ENCODE assay signal across 1 cellular context in genomic region chr19:46426506-46427162, GRCh38.
TF ChIP-seq lines count a peak whose summit lies in the region.

No MANE protein-coding gene starts in this region.

TF ChIP-seq in HepG2, 621 proteins besides CTCF, POLR2A, EP300 and RAD21 (continued from another document):
- TF ChIP-seq TFE3 (CRISPR knock-in tag; IDR thresholded peaks at IDR 0.05) (no peak), ZNF703 (CRISPR knock-in tag; IDR thresholded peaks at IDR 0.05; ENCODE audit: borderline replicate concordance) (no peak), ZNF362 (CRISPR knock-in tag; IDR thresholded peaks at IDR 0.05; ENCODE audit: borderline replicate concordance) (no peak), ATF7-NPFF (CRISPR knock-in tag; IDR thresholded peaks at IDR 0.05; ENCODE audit: low read depth) (no peak), ZNF747 (CRISPR knock-in tag; IDR thresholded peaks at IDR 0.05; ENCODE audit: borderline replicate concordance) (0 out of 2 replicates have a peak, but pooled peaks have one; percentile 31), ZNF784 (CRISPR knock-in tag; IDR thresholded peaks at IDR 0.05; ENCODE audit: borderline replicate concordance) (no peak), ZUFSP (CRISPR knock-in tag; IDR thresholded peaks at IDR 0.05; ENCODE audit: borderline replicate concordance) (no peak), ZNF691 (CRISPR knock-in tag; IDR thresholded peaks at IDR 0.05; ENCODE audit: borderline replicate concordance, low read depth) (no peak), NPAS2 (CRISPR knock-in tag; IDR thresholded peaks at IDR 0.05; ENCODE audit: borderline replicate concordance) (no peak), SMARCC2 (IDR thresholded peaks at IDR 0.05) (no peak), MBNL3 (CRISPR knock-in tag; conservative IDR thresholded peaks at IDR 0.05) (no peak), ZNF251 (CRISPR knock-in tag; IDR thresholded peaks at IDR 0.05) (no peak), ZNF335 (CRISPR knock-in tag; IDR thresholded peaks at IDR 0.05) (peak; percentile 66; the same call in 1 of the 2 replicates), MTA3 (CRISPR knock-in tag; IDR thresholded peaks at IDR 0.05) (no peak), SATB2 (CRISPR knock-in tag; IDR thresholded peaks at IDR 0.05) (no peak)
